1 cellular context compared by ENCODE assay signal in the genomic region with DNA sequence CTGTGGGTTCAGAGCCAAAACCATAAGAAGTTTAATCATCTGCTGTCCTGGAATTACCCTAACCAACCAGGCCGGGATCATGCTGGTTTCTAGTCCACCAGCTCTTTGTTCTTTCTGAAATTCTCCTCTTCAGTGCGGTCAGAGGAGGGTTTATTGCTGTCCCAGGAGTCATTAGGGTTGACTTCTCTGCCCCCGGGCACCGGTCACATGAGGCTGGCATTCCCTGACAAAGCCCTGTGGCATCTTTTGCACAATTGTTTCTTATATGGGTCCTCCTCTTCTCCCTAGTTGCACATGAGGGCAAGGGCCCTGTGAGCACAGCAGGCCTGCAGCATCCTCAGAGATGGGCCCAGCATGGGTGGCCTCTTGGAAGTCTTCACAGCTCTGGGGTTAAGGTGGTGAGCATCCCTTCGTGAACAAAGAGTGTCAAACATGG.
TF ChIP-seq lines count a peak whose summit lies in the region.

No MANE protein-coding gene starts in this region.

TF ChIP-seq in GM12878, 131 proteins besides CTCF, POLR2A, EP300 and RAD21 (continued from another document):
- TF ChIP-seq, protein P1, sequence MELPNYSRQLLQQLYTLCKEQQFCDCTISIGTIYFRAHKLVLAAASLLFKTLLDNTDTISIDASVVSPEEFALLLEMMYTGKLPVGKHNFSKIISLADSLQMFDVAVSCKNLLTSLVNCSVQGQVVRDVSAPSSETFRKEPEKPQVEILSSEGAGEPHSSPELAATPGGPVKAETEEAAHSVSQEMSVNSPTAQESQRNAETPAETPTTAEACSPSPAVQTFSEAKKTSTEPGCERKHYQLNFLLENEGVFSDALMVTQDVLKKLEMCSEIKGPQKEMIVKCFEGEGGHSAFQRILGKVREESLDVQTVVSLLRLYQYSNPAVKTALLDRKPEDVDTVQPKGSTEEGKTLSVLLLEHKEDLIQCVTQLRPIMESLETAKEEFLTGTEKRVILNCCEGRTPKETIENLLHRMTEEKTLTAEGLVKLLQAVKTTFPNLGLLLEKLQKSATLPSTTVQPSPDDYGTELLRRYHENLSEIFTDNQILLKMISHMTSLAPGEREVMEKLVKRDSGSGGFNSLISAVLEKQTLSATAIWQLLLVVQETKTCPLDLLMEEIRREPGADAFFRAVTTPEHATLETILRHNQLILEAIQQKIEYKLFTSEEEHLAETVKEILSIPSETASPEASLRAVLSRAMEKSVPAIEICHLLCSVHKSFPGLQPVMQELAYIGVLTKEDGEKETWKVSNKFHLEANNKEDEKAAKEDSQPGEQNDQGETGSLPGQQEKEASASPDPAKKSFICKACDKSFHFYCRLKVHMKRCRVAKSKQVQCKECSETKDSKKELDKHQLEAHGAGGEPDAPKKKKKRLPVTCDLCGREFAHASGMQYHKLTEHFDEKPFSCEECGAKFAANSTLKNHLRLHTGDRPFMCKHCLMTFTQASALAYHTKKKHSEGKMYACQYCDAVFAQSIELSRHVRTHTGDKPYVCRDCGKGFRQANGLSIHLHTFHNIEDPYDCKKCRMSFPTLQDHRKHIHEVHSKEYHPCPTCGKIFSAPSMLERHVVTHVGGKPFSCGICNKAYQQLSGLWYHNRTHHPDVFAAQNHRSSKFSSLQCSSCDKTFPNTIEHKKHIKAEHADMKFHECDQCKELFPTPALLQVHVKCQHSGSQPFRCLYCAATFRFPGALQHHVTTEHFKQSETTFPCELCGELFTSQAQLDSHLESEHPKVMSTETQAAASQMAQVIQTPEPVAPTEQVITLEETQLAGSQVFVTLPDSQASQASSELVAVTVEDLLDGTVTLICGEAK (IDR thresholded peaks at IDR 0.05; ENCODE audit: borderline replicate concordance): no peak
- TF ChIP-seq ZNF217 (IDR thresholded peaks at IDR 0.05) (no peak), SRF (IDR thresholded peaks at IDR 0.05; ENCODE audit: low read depth in 2 of 2, low read length in 2 of 2) (no peak), MEF2B (IDR thresholded peaks at IDR 0.05; ENCODE audit: partially characterized antibody, poor library complexity, severe bottlenecking) (peak; percentile 19), MYC (IDR thresholded peaks at IDR 0.05; ENCODE audit: insufficient read depth, insufficient read length, insufficient replicate concordance, low read length, severe bottlenecking) (no peak), NFYA (IDR thresholded peaks at IDR 0.05; ENCODE audit: borderline replicate concordance, low read depth, low read length) (no peak), ESRRA (IDR thresholded peaks at IDR 0.05; ENCODE audit: low read length) (no peak), MTA2 (IDR thresholded peaks at IDR 0.05; ENCODE audit: low read depth) (peak; percentile 60), CHD4 (IDR thresholded peaks at IDR 0.05) (no peak), SPI1 (IDR thresholded peaks at IDR 0.05; ENCODE audit: borderline replicate concordance, insufficient read depth, low read depth, low read length) (no peak), PAX8 (IDR thresholded peaks at IDR 0.05) (no peak), NR2F1 (conservative IDR thresholded peaks at IDR 0.05) (peak; percentile 93), CBX5 (IDR thresholded peaks at IDR 0.05; ENCODE audit: low read depth) (no peak), GATAD2B (conservative IDR thresholded peaks at IDR 0.05; ENCODE audit: low read depth) (no peak), SIX5 (IDR thresholded peaks at IDR 0.05; ENCODE audit: low read depth, low read length, severe bottlenecking) (no peak), ETV6 (conservative IDR thresholded peaks at IDR 0.05 in 1 of 2, IDR thresholded peaks at IDR 0.05 in 1 of 2; ENCODE audit: borderline replicate concordance in 1 of 2, low read depth in 1 of 2) (no peak), SREBF1 (IDR thresholded peaks at IDR 0.05; ENCODE audit: low read length) (no peak), IKZF1 (conservative IDR thresholded peaks at IDR 0.05) (peak; percentile 56), KAT2A (conservative IDR thresholded peaks at IDR 0.05; ENCODE audit: control insufficient read depth, low read depth, low read length) (no peak), RAD51 (IDR thresholded peaks at IDR 0.05) (peak; percentile 21; the same call in 1 of the 2 replicates), ZSCAN29 (IDR thresholded peaks at IDR 0.05) (no peak), ZNF274 (IDR thresholded peaks at IDR 0.05; ENCODE audit: insufficient read depth, insufficient read length) (no peak), CREM (IDR thresholded peaks at IDR 0.05; ENCODE audit: low read depth) (no peak), RB1 (IDR thresholded peaks at IDR 0.05; ENCODE audit: borderline replicate concordance) (no peak), KLF5 (IDR thresholded peaks at IDR 0.05; ENCODE audit: partially characterized antibody) (no peak)
- TF ChIP-seq, protein P2, sequence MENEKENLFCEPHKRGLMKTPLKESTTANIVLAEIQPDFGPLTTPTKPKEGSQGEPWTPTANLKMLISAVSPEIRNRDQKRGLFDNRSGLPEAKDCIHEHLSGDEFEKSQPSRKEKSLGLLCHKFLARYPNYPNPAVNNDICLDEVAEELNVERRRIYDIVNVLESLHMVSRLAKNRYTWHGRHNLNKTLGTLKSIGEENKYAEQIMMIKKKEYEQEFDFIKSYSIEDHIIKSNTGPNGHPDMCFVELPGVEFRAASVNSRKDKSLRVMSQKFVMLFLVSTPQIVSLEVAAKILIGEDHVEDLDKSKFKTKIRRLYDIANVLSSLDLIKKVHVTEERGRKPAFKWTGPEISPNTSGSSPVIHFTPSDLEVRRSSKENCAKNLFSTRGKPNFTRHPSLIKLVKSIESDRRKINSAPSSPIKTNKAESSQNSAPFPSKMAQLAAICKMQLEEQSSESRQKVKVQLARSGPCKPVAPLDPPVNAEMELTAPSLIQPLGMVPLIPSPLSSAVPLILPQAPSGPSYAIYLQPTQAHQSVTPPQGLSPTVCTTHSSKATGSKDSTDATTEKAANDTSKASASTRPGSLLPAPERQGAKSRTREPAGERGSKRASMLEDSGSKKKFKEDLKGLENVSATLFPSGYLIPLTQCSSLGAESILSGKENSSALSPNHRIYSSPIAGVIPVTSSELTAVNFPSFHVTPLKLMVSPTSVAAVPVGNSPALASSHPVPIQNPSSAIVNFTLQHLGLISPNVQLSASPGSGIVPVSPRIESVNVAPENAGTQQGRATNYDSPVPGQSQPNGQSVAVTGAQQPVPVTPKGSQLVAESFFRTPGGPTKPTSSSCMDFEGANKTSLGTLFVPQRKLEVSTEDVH (IDR thresholded peaks at IDR 0.05; ENCODE audit: low read depth, partially characterized antibody): no peak
- TF ChIP-seq, protein P3, sequence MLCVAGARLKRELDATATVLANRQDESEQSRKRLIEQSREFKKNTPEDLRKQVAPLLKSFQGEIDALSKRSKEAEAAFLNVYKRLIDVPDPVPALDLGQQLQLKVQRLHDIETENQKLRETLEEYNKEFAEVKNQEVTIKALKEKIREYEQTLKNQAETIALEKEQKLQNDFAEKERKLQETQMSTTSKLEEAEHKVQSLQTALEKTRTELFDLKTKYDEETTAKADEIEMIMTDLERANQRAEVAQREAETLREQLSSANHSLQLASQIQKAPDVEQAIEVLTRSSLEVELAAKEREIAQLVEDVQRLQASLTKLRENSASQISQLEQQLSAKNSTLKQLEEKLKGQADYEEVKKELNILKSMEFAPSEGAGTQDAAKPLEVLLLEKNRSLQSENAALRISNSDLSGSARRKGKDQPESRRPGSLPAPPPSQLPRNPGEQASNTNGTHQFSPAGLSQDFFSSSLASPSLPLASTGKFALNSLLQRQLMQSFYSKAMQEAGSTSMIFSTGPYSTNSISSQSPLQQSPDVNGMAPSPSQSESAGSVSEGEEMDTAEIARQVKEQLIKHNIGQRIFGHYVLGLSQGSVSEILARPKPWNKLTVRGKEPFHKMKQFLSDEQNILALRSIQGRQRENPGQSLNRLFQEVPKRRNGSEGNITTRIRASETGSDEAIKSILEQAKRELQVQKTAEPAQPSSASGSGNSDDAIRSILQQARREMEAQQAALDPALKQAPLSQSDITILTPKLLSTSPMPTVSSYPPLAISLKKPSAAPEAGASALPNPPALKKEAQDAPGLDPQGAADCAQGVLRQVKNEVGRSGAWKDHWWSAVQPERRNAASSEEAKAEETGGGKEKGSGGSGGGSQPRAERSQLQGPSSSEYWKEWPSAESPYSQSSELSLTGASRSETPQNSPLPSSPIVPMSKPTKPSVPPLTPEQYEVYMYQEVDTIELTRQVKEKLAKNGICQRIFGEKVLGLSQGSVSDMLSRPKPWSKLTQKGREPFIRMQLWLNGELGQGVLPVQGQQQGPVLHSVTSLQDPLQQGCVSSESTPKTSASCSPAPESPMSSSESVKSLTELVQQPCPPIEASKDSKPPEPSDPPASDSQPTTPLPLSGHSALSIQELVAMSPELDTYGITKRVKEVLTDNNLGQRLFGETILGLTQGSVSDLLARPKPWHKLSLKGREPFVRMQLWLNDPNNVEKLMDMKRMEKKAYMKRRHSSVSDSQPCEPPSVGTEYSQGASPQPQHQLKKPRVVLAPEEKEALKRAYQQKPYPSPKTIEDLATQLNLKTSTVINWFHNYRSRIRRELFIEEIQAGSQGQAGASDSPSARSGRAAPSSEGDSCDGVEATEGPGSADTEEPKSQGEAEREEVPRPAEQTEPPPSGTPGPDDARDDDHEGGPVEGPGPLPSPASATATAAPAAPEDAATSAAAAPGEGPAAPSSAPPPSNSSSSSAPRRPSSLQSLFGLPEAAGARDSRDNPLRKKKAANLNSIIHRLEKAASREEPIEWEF (IDR thresholded peaks at IDR 0.05; ENCODE audit: insufficient replicate concordance, low read depth, low read length): no peak
- TF ChIP-seq, protein P4, sequence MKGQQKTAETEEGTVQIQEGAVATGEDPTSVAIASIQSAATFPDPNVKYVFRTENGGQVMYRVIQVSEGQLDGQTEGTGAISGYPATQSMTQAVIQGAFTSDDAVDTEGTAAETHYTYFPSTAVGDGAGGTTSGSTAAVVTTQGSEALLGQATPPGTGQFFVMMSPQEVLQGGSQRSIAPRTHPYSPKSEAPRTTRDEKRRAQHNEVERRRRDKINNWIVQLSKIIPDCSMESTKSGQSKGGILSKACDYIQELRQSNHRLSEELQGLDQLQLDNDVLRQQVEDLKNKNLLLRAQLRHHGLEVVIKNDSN (IDR thresholded peaks at IDR 0.05; ENCODE audit: borderline replicate concordance, extremely low read length, insufficient read depth, low read depth, low read length): no peak
- TF ChIP-seq, protein P5, sequence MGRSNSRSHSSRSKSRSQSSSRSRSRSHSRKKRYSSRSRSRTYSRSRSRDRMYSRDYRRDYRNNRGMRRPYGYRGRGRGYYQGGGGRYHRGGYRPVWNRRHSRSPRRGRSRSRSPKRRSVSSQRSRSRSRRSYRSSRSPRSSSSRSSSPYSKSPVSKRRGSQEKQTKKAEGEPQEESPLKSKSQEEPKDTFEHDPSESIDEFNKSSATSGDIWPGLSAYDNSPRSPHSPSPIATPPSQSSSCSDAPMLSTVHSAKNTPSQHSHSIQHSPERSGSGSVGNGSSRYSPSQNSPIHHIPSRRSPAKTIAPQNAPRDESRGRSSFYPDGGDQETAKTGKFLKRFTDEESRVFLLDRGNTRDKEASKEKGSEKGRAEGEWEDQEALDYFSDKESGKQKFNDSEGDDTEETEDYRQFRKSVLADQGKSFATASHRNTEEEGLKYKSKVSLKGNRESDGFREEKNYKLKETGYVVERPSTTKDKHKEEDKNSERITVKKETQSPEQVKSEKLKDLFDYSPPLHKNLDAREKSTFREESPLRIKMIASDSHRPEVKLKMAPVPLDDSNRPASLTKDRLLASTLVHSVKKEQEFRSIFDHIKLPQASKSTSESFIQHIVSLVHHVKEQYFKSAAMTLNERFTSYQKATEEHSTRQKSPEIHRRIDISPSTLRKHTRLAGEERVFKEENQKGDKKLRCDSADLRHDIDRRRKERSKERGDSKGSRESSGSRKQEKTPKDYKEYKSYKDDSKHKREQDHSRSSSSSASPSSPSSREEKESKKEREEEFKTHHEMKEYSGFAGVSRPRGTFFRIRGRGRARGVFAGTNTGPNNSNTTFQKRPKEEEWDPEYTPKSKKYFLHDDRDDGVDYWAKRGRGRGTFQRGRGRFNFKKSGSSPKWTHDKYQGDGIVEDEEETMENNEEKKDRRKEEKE (IDR thresholded peaks at IDR 0.05): no peak
- TF ChIP-seq, protein P6, sequence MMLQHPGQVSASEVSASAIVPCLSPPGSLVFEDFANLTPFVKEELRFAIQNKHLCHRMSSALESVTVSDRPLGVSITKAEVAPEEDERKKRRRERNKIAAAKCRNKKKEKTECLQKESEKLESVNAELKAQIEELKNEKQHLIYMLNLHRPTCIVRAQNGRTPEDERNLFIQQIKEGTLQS (IDR thresholded peaks at IDR 0.05; ENCODE audit: borderline replicate concordance, extremely low read depth, low read depth, low read length): no peak
